ENCODE assay signal across 1 cellular context in genomic region chr9:99262949-99263418, GRCh38.
TF ChIP-seq lines count a peak whose summit lies in the region.

No MANE protein-coding gene starts in this region.

TF ChIP-seq in WTC11, 78 proteins besides CTCF, POLR2A, EP300 and RAD21 (continued from another document):
- TF ChIP-seq ARID4B (CRISPR knock-in tag; IDR thresholded peaks at IDR 0.05; ENCODE audit: borderline replicate concordance) (no peak), MAX (CRISPR knock-in tag; IDR thresholded peaks at IDR 0.05) (no peak), HMGXB4 (CRISPR knock-in tag; IDR thresholded peaks at IDR 0.05) (no peak), AFF4 (CRISPR knock-in tag; IDR thresholded peaks at IDR 0.05; ENCODE audit: borderline replicate concordance) (no peak), FOXP1 (CRISPR knock-in tag; IDR thresholded peaks at IDR 0.05; ENCODE audit: borderline replicate concordance) (no peak), ZNF317 (CRISPR knock-in tag; IDR thresholded peaks at IDR 0.05; ENCODE audit: borderline replicate concordance, low read depth) (no peak), ATF1 (CRISPR knock-in tag; IDR thresholded peaks at IDR 0.05) (no peak), ZSCAN18 (CRISPR knock-in tag; IDR thresholded peaks at IDR 0.05) (no peak), ZNF138 (CRISPR knock-in tag; conservative IDR thresholded peaks at IDR 0.05) (no peak), ZBTB21 (CRISPR knock-in tag; IDR thresholded peaks at IDR 0.05; ENCODE audit: borderline replicate concordance) (no peak), E2F1 (CRISPR knock-in tag; IDR thresholded peaks at IDR 0.05) (no peak)
